Comparison of ENCODE assay signal across 1 cellular context in the genomic region with DNA sequence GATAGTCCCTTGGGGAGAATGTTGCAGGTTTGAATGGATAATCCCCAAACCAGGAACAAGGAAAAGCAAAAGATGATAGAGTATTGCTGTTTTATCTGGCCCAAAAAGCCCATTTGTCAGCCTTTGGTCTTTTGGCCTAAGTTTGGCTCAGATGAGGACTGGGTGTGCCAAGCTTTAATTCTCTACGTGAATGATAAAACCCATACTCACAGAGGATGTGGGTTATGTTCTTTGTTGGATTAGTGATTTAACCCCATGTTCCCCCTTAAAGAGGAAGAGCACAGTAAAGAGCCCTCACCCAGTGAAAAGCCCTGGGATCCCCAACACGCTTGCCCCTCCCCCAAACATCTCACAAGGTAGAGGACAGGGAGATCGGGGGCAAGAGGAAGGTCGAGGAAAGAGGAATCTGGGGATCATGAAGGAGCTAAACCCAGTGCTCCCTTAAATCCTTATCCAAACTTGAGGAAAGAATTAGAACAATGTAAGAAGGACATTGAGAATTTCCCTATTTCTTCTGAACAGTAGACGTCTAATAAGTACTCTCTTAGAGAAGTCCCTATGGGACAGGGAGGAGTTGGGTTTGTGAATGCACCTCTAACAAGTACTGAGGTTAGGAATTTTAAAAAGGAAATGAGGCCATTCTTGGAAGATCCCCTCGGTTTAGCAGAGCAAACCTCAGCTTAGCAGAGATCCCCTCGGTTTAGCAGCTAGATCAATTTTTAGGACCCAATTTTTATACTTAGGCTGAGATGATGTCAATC.
TF ChIP-seq lines count a peak whose summit lies in the region.

No MANE protein-coding gene starts in this region.

TF ChIP-seq in GM23338, 12 proteins besides CTCF, POLR2A, EP300 and RAD21:
- TF ChIP-seq ZNF462 (CRISPR knock-in tag; IDR thresholded peaks at IDR 0.05) (no peak), POLR2AphosphoS5 (IDR thresholded peaks at IDR 0.05; ENCODE audit: low read depth) (no peak)
